1 cellular context compared by ENCODE assay signal in genomic region chr5:151770383-151771258, GRCh38.
A peak's percentile ranks its signal among the peaks of the same experiment; 100 is the strongest.
TF ChIP-seq lines count a peak whose summit lies in the region.

No MANE protein-coding gene starts in this region.

TF ChIP-seq in K562, 482 proteins besides CTCF, POLR2A, EP300 and RAD21 (continued from another document and continues in another):
- no peak for TF ChIP-seq PREB (CRISPR knock-in tag; IDR thresholded peaks at IDR 0.05)
- TF ChIP-seq ZNF778 (CRISPR knock-in tag; IDR thresholded peaks at IDR 0.05), result no peak
- TF ChIP-seq ZNF146 (CRISPR knock-in tag; IDR thresholded peaks at IDR 0.05; ENCODE audit: unreplicated experiment), result no peak
- no peak for TF ChIP-seq JUND (IDR thresholded peaks at IDR 0.05; ENCODE audit: borderline replicate concordance, low read depth, low read length)
- TF ChIP-seq JUND (tag; IDR thresholded peaks at IDR 0.05; ENCODE audit: borderline replicate concordance, low read depth, low read length), result no peak
- no peak; the same call in none of the 2 replicates for TF ChIP-seq ZNF431 (CRISPR knock-in tag; IDR thresholded peaks at IDR 0.05)
- TF ChIP-seq HDAC6 (IDR thresholded peaks at IDR 0.05; ENCODE audit: low read depth, low read length), result no peak
- no peak for TF ChIP-seq MTF1 (CRISPR knock-in tag; IDR thresholded peaks at IDR 0.05; ENCODE audit: borderline replicate concordance)
- TF ChIP-seq SLC30A9 (CRISPR knock-in tag; IDR thresholded peaks at IDR 0.05), result no peak
- TF ChIP-seq PHF21A (IDR thresholded peaks at IDR 0.05; ENCODE audit: borderline replicate concordance, low read depth), result no peak
- peak; percentile 30; the same call in 1 of the 2 replicates for TF ChIP-seq ELF2 (CRISPR knock-in tag; IDR thresholded peaks at IDR 0.05)
- no peak for TF ChIP-seq ZC3H8 (IDR thresholded peaks at IDR 0.05)
- peak; percentile 73 for TF ChIP-seq MAFG (tag; conservative IDR thresholded peaks at IDR 0.05)
- TF ChIP-seq ZBTB33 (CRISPR knock-in tag; IDR thresholded peaks at IDR 0.05), result no peak
- 0 out of 2 replicates have a peak, but pooled peaks have one; percentile 35 for TF ChIP-seq HDAC8 (tag; IDR thresholded peaks at IDR 0.05)
- no peak for TF ChIP-seq ZNF217 (CRISPR knock-in tag; IDR thresholded peaks at IDR 0.05)
- no peak for TF ChIP-seq CGGBP1 (CRISPR knock-in tag; IDR thresholded peaks at IDR 0.05)
- TF ChIP-seq ETV6 (IDR thresholded peaks at IDR 0.05; ENCODE audit: borderline replicate concordance in 1 of 2, low read depth in 2 of 2, low read length in 1 of 2), result no peak
- TF ChIP-seq ETV6 (CRISPR knock-in tag; IDR thresholded peaks at IDR 0.05; ENCODE audit: borderline replicate concordance), result no peak
- peak; percentile 63 for TF ChIP-seq DMBX1 (CRISPR knock-in tag; IDR thresholded peaks at IDR 0.05; ENCODE audit: borderline replicate concordance)
- TF ChIP-seq RBM25 (IDR thresholded peaks at IDR 0.05; ENCODE audit: low read depth, low read length, severe bottlenecking), result no peak
- TF ChIP-seq SPI1 (IDR thresholded peaks at IDR 0.05; ENCODE audit: borderline replicate concordance, low read depth, low read length), result no peak
- no peak for TF ChIP-seq BCOR (IDR thresholded peaks at IDR 0.05)
- TF ChIP-seq ELK1 (CRISPR knock-in tag; IDR thresholded peaks at IDR 0.05), result no peak
- TF ChIP-seq ATF4 (CRISPR knock-in tag; IDR thresholded peaks at IDR 0.05), result peak; percentile 54; the same call in 1 of the 2 replicates
- TF ChIP-seq ZNF133 (CRISPR knock-in tag; IDR thresholded peaks at IDR 0.05), result no peak
- no peak for TF ChIP-seq E2F4 (CRISPR knock-in tag; IDR thresholded peaks at IDR 0.05; ENCODE audit: low read depth)
- TF ChIP-seq MAZ (CRISPR knock-in tag; conservative IDR thresholded peaks at IDR 0.05 in 1 of 2, IDR thresholded peaks at IDR 0.05 in 1 of 2), result peak in 1 of 2 experiments; percentile 83
- TF ChIP-seq STAT5A (IDR thresholded peaks at IDR 0.05; ENCODE audit: borderline replicate concordance, low read length), result no peak
- TF ChIP-seq BCLAF1 (IDR thresholded peaks at IDR 0.05; ENCODE audit: borderline replicate concordance in 1 of 2, control insufficient read depth in 1 of 2, low read depth in 2 of 2, low read length in 1 of 2), result no peak
- TF ChIP-seq POLR2AphosphoS5 (IDR thresholded peaks at IDR 0.05; ENCODE audit: control insufficient read depth, insufficient read depth, low read depth, low read length), result no peak
- TF ChIP-seq CHCHD3 (CRISPR knock-in tag; IDR thresholded peaks at IDR 0.05), result no peak
- peak; percentile 78; the same call in 1 of the 2 replicates for TF ChIP-seq ZNF395 (CRISPR knock-in tag; IDR thresholded peaks at IDR 0.05)
- TF ChIP-seq ESRRA (IDR thresholded peaks at IDR 0.05; ENCODE audit: borderline replicate concordance, low read depth), result 0 out of 2 replicates have a peak, but pooled peaks have one; percentile 51
- no peak for TF ChIP-seq ARHGAP35 (IDR thresholded peaks at IDR 0.05; ENCODE audit: partially characterized antibody)
- no peak; the same call in 1 of the 2 replicates for TF ChIP-seq ZNF583 (CRISPR knock-in tag; IDR thresholded peaks at IDR 0.05)
- peak; percentile 95 to 97 for TF ChIP-seq E2F6 (IDR thresholded peaks at IDR 0.05; ENCODE audit: borderline replicate concordance in 1 of 2, extremely low read depth in 1 of 2, insufficient read depth in 1 of 2, insufficient read length in 1 of 2, low read depth in 1 of 2, low read length in 1 of 2, poor library complexity in 1 of 2, severe bottlenecking in 1 of 2)
- no peak for TF ChIP-seq EWSR1 (IDR thresholded peaks at IDR 0.05; ENCODE audit: borderline replicate concordance, low read depth, partially characterized antibody)
- TF ChIP-seq HDAC1 (IDR thresholded peaks at IDR 0.05), result 0 out of 4 replicates have a peak, but pooled peaks of 1 of the 2 experiments have one; percentile 22
- no peak for TF ChIP-seq BDP1 (IDR thresholded peaks at IDR 0.05; ENCODE audit: insufficient read depth, insufficient read length)
- TF ChIP-seq DLX4 (CRISPR knock-in tag; IDR thresholded peaks at IDR 0.05), result no peak
- 0 out of 2 replicates have a peak, but pooled peaks have one; percentile 63 for TF ChIP-seq FOXP1 (CRISPR knock-in tag; IDR thresholded peaks at IDR 0.05)
- TF ChIP-seq JUNB (CRISPR knock-in tag; conservative IDR thresholded peaks at IDR 0.05), result no peak
- TF ChIP-seq SRSF1 (IDR thresholded peaks at IDR 0.05; ENCODE audit: low read depth, low read length), result no peak
- no peak for TF ChIP-seq SETDB1 (IDR thresholded peaks at IDR 0.05; ENCODE audit: low read length)
- no peak for TF ChIP-seq ZMIZ1 (IDR thresholded peaks at IDR 0.05; ENCODE audit: low read depth in 2 of 2, low read length in 2 of 2)
- no peak for TF ChIP-seq ZNF143 (CRISPR knock-in tag; IDR thresholded peaks at IDR 0.05)
- TF ChIP-seq PHTF2 (CRISPR knock-in tag; IDR thresholded peaks at IDR 0.05), result no peak
- no peak for TF ChIP-seq NFATC3 (IDR thresholded peaks at IDR 0.05)
- TF ChIP-seq RB1 (IDR thresholded peaks at IDR 0.05; ENCODE audit: low read depth), result peak; percentile 53; the same call in 1 of the 2 replicates
- TF ChIP-seq NFIC (IDR thresholded peaks at IDR 0.05), result no peak
